13 cellular contexts compared by ENCODE assay signal in the genomic region with DNA sequence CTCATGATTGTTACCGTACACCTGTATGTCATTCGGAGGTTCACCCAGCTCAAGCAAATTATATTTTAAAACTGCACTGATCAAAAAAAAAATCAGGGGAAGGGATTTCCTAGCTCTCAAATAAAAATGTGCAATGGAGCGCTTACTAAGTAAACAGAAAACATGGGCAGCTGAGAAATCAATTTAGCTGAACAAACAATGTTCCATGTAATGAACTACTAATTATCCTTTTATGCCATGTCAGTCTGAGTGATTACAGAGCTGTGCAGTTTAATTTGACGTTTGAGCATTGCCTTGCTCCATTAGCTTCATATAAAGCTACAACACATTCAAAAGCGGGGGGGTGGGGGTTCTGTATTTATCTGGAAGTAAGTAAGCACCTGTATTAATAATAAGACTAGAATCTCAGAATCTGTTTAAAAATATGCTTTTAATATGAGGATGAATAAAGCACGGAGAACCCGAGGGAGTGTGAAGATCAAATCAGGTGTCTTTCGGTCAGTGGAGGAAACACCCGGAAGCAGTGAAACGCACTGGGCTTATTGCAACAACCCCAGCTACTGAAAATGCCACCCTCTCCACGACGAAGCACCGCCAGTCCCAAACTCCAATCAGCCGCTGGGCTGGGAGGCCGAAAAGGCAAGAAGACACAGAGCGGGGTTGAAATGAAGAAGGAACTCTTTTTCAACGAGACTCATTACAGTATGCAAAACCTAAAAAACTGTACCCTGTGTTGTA.
DNase-seq lines count a peak whose midpoint lies in the region; ATAC-seq, FAIRE-seq and TF ChIP-seq lines count a peak whose summit lies in the region.
"Had no signal": no experiment of that assay in that cellular context is flagged by ENCODE, and none has a peak within 500 bp of the region (broad histone marks: within the 10 kb centered on the region; RNA-seq: fewer than 3 reads in every experiment).

No MANE protein-coding gene starts in this region.

- H3K4me1 ChIP-seq in keratinocyte (ENCODE audit: control insufficient read depth, extremely low read depth, insufficient read depth, low read length), result peaks cover 8% of the 10 kb centered on the region
- H3K4me1 ChIP-seq: uterus had no signal

- FAIRE-seq in keratinocyte (lab: Jason Lieb, UNC), result no peak
- FAIRE-seq: astrocyte had no signal

- H3K9me3 ChIP-seq in keratinocyte (ENCODE audit: control insufficient read depth, low read depth, low read length), result no peaks in the 10 kb centered on the region
- H3K9me3 ChIP-seq: uterus had no signal

- no peak overlapping the region for H3K9ac ChIP-seq in keratinocyte (ENCODE audit: control insufficient read depth, extremely low read depth, insufficient read depth, low read length)

- no peaks in the 10 kb centered on the region for H4K20me1 ChIP-seq in keratinocyte (ENCODE audit: control insufficient read depth, extremely low read depth, insufficient read depth, low read length)

- H2AFZ ChIP-seq in keratinocyte (ENCODE audit: control insufficient read depth, low read length), result no peak overlapping the region

- H3K27ac ChIP-seq in keratinocyte (ENCODE audit: control insufficient read depth, insufficient read depth, low read length), result no peak overlapping the region
- H3K27ac ChIP-seq: skin epidermis, uterus had no signal

- DNase-seq in DMS79 treated with DMSO at 0.1 percent for 48 hours (lab: John Stamatoyannopoulos, UW) (peak; percentile 97), NCI-H187 treated with DMSO at 0.1 percent for 48 hours (lab: John Stamatoyannopoulos, UW) (peak; percentile 85), NCI-H69 (lab: John Stamatoyannopoulos, UW) (peak; percentile 99), keratinocyte (ENCODE audit: low read depth, low spot score) (no peak), SIG-M5 treated with dmso at 0.1 percent for 504 hours (lab: John Stamatoyannopoulos, UW; ENCODE audit: unreplicated experiment) (no peak), activated T-cell treated with anti-CD3 and anti-CD28 coated beads for 4 hours (no peak)
- DNase-seq: activated gamma-delta T cell treated with Interleukin-2 at 50 U/mL for 16 hours; stimulated activated naive CD4-positive, alpha-beta T cell treated with Interleukin-2 at 50 U/mL for 16 hours; uterus had no signal

- dilution Hi-C loops in keratinocyte (cut with MboI; ENCODE audit: extremely low pct_ligation_motif_present, low sequenced_read_pairs), result no loop called here

- H3K79me2 ChIP-seq in keratinocyte (ENCODE audit: control insufficient read depth, insufficient read depth, low read length), result no peaks in the 10 kb centered on the region

- no peak for TF ChIP-seq CTCF in keratinocyte (optimal IDR thresholded peaks at IDR 0.05 in 1 of 3, IDR thresholded peaks at IDR 0.05 in 1 of 3, conservative IDR thresholded peaks at IDR 0.05 in 1 of 3; ENCODE audit: extremely low read depth in 1 of 3, insufficient read depth in 2 of 3, low read length in 3 of 3)

- H3K9me1 ChIP-seq in keratinocyte (ENCODE audit: control insufficient read depth, extremely low read depth, insufficient read depth, low read length), result no peaks in the 10 kb centered on the region

- H3K27me3 ChIP-seq in keratinocyte (ENCODE audit: control insufficient read depth, extremely low read depth, insufficient read depth, low read length), result no peaks in the 10 kb centered on the region
- H3K27me3 ChIP-seq: uterus had no signal

- H3K36me3 ChIP-seq in keratinocyte (ENCODE audit: control insufficient read depth in 2 of 2, extremely low read depth in 1 of 2, insufficient read depth in 2 of 2, low read length in 2 of 2), result no peaks in the 10 kb centered on the region
- H3K36me3 ChIP-seq: uterus had no signal

- no peak overlapping the region for H3K4me3 ChIP-seq in keratinocyte (ENCODE audit: control insufficient read depth in 2 of 3, extremely low read depth in 1 of 3, insufficient read depth in 2 of 3, low read depth in 1 of 3, low read length in 3 of 3)
- H3K4me3 ChIP-seq: skin epidermis, uterus had no signal

- H3K4me2 ChIP-seq in keratinocyte (ENCODE audit: control insufficient read depth, extremely low read depth, insufficient read depth, low read depth, low read length), result peak overlapping the region; percentile 9

- no peak for ATAC-seq in GM21381 (IDR thresholded peaks at IDR 0.05; ENCODE audit: unreplicated experiment)
- no peak for ATAC-seq in GM19452 (IDR thresholded peaks at IDR 0.05; ENCODE audit: unreplicated experiment)

Comparison
In these comparisons a context has a peak if more than half of its experiments do, and no peak if none do; other contexts are left out.
1. DNase-seq: peak in DMS79 treated with DMSO at 0.1 percent for 48 hours (single experiment), NCI-H187 treated with DMSO at 0.1 percent for 48 hours (single experiment) and NCI-H69 (single experiment); none in keratinocyte (single experiment), SIG-M5 treated with dmso at 0.1 percent for 504 hours (single experiment) and activated T-cell treated with anti-CD3 and anti-CD28 coated beads for 4 hours (single experiment).